In the genomic region with DNA sequence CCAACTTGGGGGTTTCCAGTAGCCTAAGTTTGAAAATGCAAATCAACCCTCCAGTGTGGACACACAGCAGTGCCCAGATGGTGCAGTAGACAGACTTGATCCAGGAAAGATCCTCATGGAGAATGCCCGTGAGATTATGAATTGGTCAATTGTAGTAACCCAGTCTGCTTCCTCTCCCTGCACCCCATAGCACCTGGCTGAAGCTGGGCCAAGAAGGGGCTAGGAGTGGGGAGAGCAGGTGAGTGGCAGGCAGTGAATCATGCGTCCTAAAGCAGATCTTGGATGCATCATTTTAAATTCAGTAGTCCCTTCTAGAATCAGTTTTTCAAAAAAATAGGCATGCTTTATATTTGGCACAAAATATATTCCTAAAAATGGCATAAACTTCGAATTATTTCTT, we compare ENCODE assay signal across 2 cellular contexts.
TF ChIP-seq lines count a peak whose summit lies in the region.

No MANE protein-coding gene starts in this region.

TF ChIP-seq in GM23338, 12 proteins besides CTCF, POLR2A, EP300 and RAD21 (continues in another document):
- TF ChIP-seq EZH2 (IDR thresholded peaks at IDR 0.05; ENCODE audit: low read depth, unreplicated experiment) (no peak), JUNB (IDR thresholded peaks at IDR 0.05; ENCODE audit: unreplicated experiment) (no peak), EZH2phosphoT487 (IDR thresholded peaks at IDR 0.05; ENCODE audit: unreplicated experiment) (no peak), CREB1 (CRISPR knock-in tag; IDR thresholded peaks at IDR 0.05; ENCODE audit: low read depth) (no peak), STAT1 (IDR thresholded peaks at IDR 0.05; ENCODE audit: unreplicated experiment) (no peak), POLR2AphosphoS5 (IDR thresholded peaks at IDR 0.05; ENCODE audit: low read depth) (no peak), NANOG (IDR thresholded peaks at IDR 0.05; ENCODE audit: borderline replicate concordance) (no peak)
- TF ChIP-seq, protein P1, sequence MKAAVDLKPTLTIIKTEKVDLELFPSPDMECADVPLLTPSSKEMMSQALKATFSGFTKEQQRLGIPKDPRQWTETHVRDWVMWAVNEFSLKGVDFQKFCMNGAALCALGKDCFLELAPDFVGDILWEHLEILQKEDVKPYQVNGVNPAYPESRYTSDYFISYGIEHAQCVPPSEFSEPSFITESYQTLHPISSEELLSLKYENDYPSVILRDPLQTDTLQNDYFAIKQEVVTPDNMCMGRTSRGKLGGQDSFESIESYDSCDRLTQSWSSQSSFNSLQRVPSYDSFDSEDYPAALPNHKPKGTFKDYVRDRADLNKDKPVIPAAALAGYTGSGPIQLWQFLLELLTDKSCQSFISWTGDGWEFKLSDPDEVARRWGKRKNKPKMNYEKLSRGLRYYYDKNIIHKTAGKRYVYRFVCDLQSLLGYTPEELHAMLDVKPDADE (IDR thresholded peaks at IDR 0.05), result no peak
- TF ChIP-seq, protein P2, sequence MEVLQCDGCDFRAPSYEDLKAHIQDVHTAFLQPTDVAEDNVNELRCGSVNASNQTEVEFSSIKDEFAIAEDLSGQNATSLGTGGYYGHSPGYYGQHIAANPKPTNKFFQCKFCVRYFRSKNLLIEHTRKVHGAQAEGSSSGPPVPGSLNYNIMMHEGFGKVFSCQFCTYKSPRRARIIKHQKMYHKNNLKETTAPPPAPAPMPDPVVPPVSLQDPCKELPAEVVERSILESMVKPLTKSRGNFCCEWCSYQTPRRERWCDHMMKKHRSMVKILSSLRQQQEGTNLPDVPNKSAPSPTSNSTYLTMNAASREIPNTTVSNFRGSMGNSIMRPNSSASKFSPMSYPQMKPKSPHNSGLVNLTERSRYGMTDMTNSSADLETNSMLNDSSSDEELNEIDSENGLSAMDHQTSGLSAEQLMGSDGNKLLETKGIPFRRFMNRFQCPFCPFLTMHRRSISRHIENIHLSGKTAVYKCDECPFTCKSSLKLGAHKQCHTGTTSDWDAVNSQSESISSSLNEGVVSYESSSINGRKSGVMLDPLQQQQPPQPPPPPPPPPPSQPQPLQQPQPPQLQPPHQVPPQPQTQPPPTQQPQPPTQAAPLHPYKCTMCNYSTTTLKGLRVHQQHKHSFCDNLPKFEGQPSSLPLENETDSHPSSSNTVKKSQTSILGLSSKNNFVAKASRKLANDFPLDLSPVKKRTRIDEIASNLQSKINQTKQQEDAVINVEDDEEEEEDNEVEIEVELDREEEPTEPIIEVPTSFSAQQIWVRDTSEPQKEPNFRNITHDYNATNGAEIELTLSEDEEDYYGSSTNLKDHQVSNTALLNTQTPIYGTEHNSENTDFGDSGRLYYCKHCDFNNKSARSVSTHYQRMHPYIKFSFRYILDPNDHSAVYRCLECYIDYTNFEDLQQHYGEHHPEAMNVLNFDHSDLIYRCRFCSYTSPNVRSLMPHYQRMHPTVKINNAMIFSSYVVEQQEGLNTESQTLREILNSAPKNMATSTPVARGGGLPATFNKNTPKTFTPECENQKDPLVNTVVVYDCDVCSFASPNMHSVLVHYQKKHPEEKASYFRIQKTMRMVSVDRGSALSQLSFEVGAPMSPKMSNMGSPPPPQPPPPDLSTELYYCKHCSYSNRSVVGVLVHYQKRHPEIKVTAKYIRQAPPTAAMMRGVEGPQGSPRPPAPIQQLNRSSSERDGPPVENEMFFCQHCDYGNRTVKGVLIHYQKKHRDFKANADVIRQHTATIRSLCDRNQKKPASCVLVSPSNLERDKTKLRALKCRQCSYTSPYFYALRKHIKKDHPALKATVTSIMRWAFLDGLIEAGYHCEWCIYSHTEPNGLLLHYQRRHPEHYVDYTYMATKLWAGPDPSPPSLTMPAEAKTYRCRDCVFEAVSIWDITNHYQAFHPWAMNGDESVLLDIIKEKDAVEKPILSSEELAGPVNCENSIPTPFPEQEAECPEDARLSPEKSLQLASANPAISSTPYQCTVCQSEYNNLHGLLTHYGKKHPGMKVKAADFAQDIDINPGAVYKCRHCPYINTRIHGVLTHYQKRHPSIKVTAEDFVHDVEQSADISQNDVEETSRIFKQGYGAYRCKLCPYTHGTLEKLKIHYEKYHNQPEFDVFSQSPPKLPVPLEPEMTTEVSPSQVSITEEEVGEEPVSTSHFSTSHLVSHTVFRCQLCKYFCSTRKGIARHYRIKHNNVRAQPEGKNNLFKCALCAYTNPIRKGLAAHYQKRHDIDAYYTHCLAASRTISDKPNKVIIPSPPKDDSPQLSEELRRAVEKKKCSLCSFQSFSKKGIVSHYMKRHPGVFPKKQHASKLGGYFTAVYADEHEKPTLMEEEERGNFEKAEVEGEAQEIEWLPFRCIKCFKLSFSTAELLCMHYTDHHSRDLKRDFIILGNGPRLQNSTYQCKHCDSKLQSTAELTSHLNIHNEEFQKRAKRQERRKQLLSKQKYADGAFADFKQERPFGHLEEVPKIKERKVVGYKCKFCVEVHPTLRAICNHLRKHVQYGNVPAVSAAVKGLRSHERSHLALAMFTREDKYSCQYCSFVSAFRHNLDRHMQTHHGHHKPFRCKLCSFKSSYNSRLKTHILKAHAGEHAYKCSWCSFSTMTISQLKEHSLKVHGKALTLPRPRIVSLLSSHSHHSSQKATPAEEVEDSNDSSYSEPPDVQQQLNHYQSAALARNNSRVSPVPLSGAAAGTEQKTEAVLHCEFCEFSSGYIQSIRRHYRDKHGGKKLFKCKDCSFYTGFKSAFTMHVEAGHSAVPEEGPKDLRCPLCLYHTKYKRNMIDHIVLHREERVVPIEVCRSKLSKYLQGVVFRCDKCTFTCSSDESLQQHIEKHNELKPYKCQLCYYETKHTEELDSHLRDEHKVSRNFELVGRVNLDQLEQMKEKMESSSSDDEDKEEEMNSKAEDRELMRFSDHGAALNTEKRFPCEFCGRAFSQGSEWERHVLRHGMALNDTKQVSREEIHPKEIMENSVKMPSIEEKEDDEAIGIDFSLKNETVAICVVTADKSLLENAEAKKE (CRISPR knock-in tag; IDR thresholded peaks at IDR 0.05), result no peak
- TF ChIP-seq, protein P3, sequence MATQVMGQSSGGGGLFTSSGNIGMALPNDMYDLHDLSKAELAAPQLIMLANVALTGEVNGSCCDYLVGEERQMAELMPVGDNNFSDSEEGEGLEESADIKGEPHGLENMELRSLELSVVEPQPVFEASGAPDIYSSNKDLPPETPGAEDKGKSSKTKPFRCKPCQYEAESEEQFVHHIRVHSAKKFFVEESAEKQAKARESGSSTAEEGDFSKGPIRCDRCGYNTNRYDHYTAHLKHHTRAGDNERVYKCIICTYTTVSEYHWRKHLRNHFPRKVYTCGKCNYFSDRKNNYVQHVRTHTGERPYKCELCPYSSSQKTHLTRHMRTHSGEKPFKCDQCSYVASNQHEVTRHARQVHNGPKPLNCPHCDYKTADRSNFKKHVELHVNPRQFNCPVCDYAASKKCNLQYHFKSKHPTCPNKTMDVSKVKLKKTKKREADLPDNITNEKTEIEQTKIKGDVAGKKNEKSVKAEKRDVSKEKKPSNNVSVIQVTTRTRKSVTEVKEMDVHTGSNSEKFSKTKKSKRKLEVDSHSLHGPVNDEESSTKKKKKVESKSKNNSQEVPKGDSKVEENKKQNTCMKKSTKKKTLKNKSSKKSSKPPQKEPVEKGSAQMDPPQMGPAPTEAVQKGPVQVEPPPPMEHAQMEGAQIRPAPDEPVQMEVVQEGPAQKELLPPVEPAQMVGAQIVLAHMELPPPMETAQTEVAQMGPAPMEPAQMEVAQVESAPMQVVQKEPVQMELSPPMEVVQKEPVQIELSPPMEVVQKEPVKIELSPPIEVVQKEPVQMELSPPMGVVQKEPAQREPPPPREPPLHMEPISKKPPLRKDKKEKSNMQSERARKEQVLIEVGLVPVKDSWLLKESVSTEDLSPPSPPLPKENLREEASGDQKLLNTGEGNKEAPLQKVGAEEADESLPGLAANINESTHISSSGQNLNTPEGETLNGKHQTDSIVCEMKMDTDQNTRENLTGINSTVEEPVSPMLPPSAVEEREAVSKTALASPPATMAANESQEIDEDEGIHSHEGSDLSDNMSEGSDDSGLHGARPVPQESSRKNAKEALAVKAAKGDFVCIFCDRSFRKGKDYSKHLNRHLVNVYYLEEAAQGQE (IDR thresholded peaks at IDR 0.05; ENCODE audit: unreplicated experiment), result no peak

TF ChIP-seq in WTC11, 78 proteins besides CTCF, POLR2A, EP300 and RAD21:
- TF ChIP-seq, protein P4, sequence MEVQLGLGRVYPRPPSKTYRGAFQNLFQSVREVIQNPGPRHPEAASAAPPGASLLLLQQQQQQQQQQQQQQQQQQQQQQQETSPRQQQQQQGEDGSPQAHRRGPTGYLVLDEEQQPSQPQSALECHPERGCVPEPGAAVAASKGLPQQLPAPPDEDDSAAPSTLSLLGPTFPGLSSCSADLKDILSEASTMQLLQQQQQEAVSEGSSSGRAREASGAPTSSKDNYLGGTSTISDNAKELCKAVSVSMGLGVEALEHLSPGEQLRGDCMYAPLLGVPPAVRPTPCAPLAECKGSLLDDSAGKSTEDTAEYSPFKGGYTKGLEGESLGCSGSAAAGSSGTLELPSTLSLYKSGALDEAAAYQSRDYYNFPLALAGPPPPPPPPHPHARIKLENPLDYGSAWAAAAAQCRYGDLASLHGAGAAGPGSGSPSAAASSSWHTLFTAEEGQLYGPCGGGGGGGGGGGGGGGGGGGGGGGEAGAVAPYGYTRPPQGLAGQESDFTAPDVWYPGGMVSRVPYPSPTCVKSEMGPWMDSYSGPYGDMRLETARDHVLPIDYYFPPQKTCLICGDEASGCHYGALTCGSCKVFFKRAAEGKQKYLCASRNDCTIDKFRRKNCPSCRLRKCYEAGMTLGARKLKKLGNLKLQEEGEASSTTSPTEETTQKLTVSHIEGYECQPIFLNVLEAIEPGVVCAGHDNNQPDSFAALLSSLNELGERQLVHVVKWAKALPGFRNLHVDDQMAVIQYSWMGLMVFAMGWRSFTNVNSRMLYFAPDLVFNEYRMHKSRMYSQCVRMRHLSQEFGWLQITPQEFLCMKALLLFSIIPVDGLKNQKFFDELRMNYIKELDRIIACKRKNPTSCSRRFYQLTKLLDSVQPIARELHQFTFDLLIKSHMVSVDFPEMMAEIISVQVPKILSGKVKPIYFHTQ (CRISPR knock-in tag; IDR thresholded peaks at IDR 0.05), result no peak
- TF ChIP-seq OVOL2 (CRISPR knock-in tag; IDR thresholded peaks at IDR 0.05; ENCODE audit: borderline replicate concordance), result no peak
- no peak for TF ChIP-seq ZNF396 (CRISPR knock-in tag; IDR thresholded peaks at IDR 0.05; ENCODE audit: borderline replicate concordance)
- TF ChIP-seq TEAD1 (CRISPR knock-in tag; IDR thresholded peaks at IDR 0.05), result no peak
- no peak for TF ChIP-seq NFE2L1 (CRISPR knock-in tag; IDR thresholded peaks at IDR 0.05)
- TF ChIP-seq, protein P5, sequence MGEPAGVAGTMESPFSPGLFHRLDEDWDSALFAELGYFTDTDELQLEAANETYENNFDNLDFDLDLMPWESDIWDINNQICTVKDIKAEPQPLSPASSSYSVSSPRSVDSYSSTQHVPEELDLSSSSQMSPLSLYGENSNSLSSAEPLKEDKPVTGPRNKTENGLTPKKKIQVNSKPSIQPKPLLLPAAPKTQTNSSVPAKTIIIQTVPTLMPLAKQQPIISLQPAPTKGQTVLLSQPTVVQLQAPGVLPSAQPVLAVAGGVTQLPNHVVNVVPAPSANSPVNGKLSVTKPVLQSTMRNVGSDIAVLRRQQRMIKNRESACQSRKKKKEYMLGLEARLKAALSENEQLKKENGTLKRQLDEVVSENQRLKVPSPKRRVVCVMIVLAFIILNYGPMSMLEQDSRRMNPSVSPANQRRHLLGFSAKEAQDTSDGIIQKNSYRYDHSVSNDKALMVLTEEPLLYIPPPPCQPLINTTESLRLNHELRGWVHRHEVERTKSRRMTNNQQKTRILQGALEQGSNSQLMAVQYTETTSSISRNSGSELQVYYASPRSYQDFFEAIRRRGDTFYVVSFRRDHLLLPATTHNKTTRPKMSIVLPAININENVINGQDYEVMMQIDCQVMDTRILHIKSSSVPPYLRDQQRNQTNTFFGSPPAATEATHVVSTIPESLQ (CRISPR knock-in tag; IDR thresholded peaks at IDR 0.05), result no peak
- no peak for TF ChIP-seq ZNF671 (CRISPR knock-in tag; IDR thresholded peaks at IDR 0.05)
- no peak for TF ChIP-seq GTF2I (CRISPR knock-in tag; conservative IDR thresholded peaks at IDR 0.05)
- TF ChIP-seq, protein P6, sequence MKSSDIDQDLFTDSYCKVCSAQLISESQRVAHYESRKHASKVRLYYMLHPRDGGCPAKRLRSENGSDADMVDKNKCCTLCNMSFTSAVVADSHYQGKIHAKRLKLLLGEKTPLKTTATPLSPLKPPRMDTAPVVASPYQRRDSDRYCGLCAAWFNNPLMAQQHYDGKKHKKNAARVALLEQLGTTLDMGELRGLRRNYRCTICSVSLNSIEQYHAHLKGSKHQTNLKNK (CRISPR knock-in tag; IDR thresholded peaks at IDR 0.05), result no peak
- no peak for TF ChIP-seq RORB (CRISPR knock-in tag; IDR thresholded peaks at IDR 0.05)
- no peak for TF ChIP-seq SMAD3 (CRISPR knock-in tag; IDR thresholded peaks at IDR 0.05; ENCODE audit: borderline replicate concordance)
